ENCODE assay signal across 15 cellular contexts in the genomic region with DNA sequence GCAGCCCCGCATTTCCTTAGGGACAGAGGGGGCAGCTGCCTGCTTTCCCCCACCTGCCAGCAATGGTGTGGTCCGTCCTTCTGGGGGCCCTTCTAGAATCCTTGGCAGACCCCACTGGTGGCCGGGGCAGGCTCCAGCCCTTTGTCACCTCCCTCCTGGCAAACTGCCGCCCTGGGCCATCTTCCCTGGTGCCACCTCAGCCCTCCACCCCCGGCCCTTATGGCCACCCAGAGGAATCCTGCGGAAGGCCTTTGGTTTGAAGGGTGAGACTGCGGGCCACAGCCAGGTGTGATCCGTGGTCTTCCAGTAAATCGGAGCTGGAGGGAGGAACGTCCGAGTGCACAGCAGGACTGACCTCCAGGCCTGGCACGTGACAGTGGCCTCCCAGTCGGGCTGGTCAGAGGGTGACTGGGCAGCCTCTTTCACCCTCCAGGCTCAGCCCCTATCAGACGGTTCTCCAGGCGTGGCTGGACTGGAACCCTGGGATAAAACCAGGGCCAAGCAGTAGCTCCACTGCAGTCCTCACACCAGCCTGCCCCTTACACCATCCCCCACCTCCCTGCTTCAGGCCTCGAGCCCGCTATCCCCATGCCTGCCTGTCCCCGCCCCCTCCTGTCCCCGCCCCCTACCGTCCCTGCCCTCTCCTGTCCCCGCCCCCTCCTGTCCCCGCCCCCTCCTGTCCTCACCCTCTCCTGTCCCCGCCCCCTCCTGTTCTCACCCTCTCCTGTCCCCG. TPM values are rescaled to one million over a fixed set of nuclear protein-coding genes. Genes with fewer than 3 reads are reported as not detected.
DNase-seq lines count a peak whose midpoint lies in the region; ATAC-seq, FAIRE-seq and TF ChIP-seq lines count a peak whose summit lies in the region.
"Had no signal": no experiment of that assay in that cellular context is flagged by ENCODE, and none has a peak within 500 bp of the region (broad histone marks: within the 10 kb centered on the region; RNA-seq: fewer than 3 reads in every experiment).

No MANE protein-coding gene starts in this region.

- BruUV-seq in HepG2 (replicated peaks; lab: Mats Ljungman, UMichigan) = no TSS peak

- DNase-seq in NCI-H2029 (lab: John Stamatoyannopoulos, UW) = peak; percentile 24
- DNase-seq in NCI-H2029 treated with DMSO at 0.1 percent for 48 hours (lab: John Stamatoyannopoulos, UW) = no peak
- peak; percentile 37 for DNase-seq in H54 (ENCODE audit: insufficient read length, low spot score)
- peak in 6 of 7 donors; percentile 64 to 79 (median 70) for DNase-seq in adrenal gland
- no peak for DNase-seq in HepG2 (ENCODE audit: low spot score)
- no peak for DNase-seq in lower leg skin (ENCODE audit: low spot score in 2 of 2)
- DNase-seq: activated CD4-positive, alpha-beta memory T cell treated with anti-CD3 and anti-CD28 coated beads for 36 hours; DMS 273 treated with DMSO at 0.1 percent for 48 hours; NCI-H187 treated with DMSO at 0.1 percent for 48 hours; transverse colon had no signal

- WGBS in adrenal gland, 4 donors = 45 to 62% (median 56%) methylated on average over 11 to 24 of the region's 24 CpGs
- 84% methylated on average over 20 of the region's 24 CpGs for WGBS in HepG2 (ENCODE audit: low lambda C conversion rate)
- 84 to 86% methylated on average over 20 to 24 of the region's 24 CpGs for WGBS in lower leg skin, 2 donors

- H3K27me3 ChIP-seq in adrenal gland (no peaks in the 10 kb centered on the region), HepG2 (ENCODE audit: control insufficient read depth in 1 of 2, insufficient read depth in 2 of 2, low read length in 2 of 2) (no peaks in the 10 kb centered on the region)
- H3K27me3 ChIP-seq: cardiac muscle cell, pancreas, transverse colon had no signal

- CTCF ChIA-PET in HepG2 (lab: Yijun Ruan, JAX; ENCODE audit: low intra/inter-chr PET ratio, low total read pairs) = no interaction called here

- H3K4me3 ChIP-seq in adrenal gland (no peak overlapping the region), HepG2 (replicated peaks in 1 of 3; ENCODE audit: insufficient read depth in 1 of 3, low read depth in 2 of 3, low read length in 3 of 3) (no peak overlapping the region), lower leg skin (ENCODE audit: low read depth, poor library complexity, severe bottlenecking) (no peak overlapping the region)
- H3K4me3 ChIP-seq: cardiac muscle cell, pancreas, transverse colon had no signal

- peak overlapping the region; percentile 5; the same call in 1 of the 2 replicates for H3K9ac ChIP-seq in HepG2 (ENCODE audit: insufficient read depth, low read depth, low read length)
- H3K9ac ChIP-seq: KMS-11 had no signal

- peaks cover 87% of the 10 kb centered on the region for H4K20me1 ChIP-seq in HepG2 (ENCODE audit: insufficient read depth, low read length)

- H2AFZ ChIP-seq in HepG2 (ENCODE audit: low read length) = no peak overlapping the region

- POLR2A ChIA-PET in HepG2 (lab: Yijun Ruan, JAX) = no interaction called here

- H3K4me2 ChIP-seq in HepG2 (ENCODE audit: low read depth, low read length) = no peak overlapping the region
- H3K4me2 ChIP-seq: KMS-11 had no signal

- TF ChIP-seq EP300 in HepG2 (IDR thresholded peaks at IDR 0.05; ENCODE audit: low read depth in 2 of 2, low read length in 2 of 2) = no peak
- no peak for TF ChIP-seq EP300 in HepG2 (CRISPR knock-in tag; IDR thresholded peaks at IDR 0.05; ENCODE audit: borderline replicate concordance)

- peaks cover 81% of the 10 kb centered on the region for H3K79me2 ChIP-seq in HepG2 (ENCODE audit: insufficient read depth, low read length)

- FAIRE-seq in H54 (lab: Jason Lieb, UNC) = no peak
- no peak for FAIRE-seq in HepG2 (lab: Jason Lieb, UNC)
- FAIRE-seq: pancreas had no signal

- no peak for TF ChIP-seq CTCF in adrenal gland (IDR thresholded peaks at IDR 0.05)
- no peak for TF ChIP-seq CTCF in HepG2 (CRISPR knock-in tag; IDR thresholded peaks at IDR 0.05)
- TF ChIP-seq CTCF in lower leg skin (IDR thresholded peaks at IDR 0.05) = no peak

- no peak for TF ChIP-seq RAD21 in HepG2 (CRISPR knock-in tag; IDR thresholded peaks at IDR 0.05)

- H3K36me3 ChIP-seq in adrenal gland (replicated peaks in 1 of 2) = no peaks in the 10 kb centered on the region
- peaks cover 0 to 2% of the 10 kb centered on the region in 2 experiments; a peak in 1 of 5 replicates for H3K36me3 ChIP-seq in HepG2 (replicated peaks in 1 of 2; ENCODE audit: control insufficient read depth in 1 of 2, insufficient read depth in 2 of 2, low read length in 2 of 2)
- H3K36me3 ChIP-seq: cardiac muscle cell, pancreas, transverse colon had no signal

- H3K27ac ChIP-seq in adrenal gland = peak overlapping the region in 2 of 5 donors; percentile 31 to 78
- H3K27ac ChIP-seq in HepG2 (ENCODE audit: extremely low read length, insufficient read depth, low read length) = no peak overlapping the region
- H3K27ac ChIP-seq: KMS-11, transverse colon had no signal

- H3K4me1 ChIP-seq in adrenal gland (replicated peaks in 1 of 2) = peaks cover 47 to 84% of the 10 kb centered on the region in 2 donors
- peaks cover 32% of the 10 kb centered on the region for H3K4me1 ChIP-seq in HepG2 (ENCODE audit: insufficient read depth, low read length)

- ATAC-seq in HepG2 = peak; percentile 8
- ATAC-seq in GM21528 (IDR thresholded peaks at IDR 0.05; ENCODE audit: low FRiP score, unreplicated experiment) = no peak
- no peak for ATAC-seq in GM19324 (IDR thresholded peaks at IDR 0.05; ENCODE audit: low FRiP score, unreplicated experiment)

- intact Hi-C loops in adrenal gland (cut with DNase I) (no loop called here), HepG2 (cut with micrococcal nuclease; ENCODE audit: unreplicated experiment) (no loop called here), lower leg skin (cut with DNase I; ENCODE audit: low total_unique reads) (no loop called here)

- TF ChIP-seq POLR2A in H54 (IDR thresholded peaks at IDR 0.05; ENCODE audit: low read depth, low read length) = no peak
- TF ChIP-seq POLR2A in adrenal gland (IDR thresholded peaks at IDR 0.05) = no peak
- TF ChIP-seq POLR2A in HepG2 (IDR thresholded peaks at IDR 0.05; ENCODE audit: insufficient read depth in 1 of 2, low read depth in 2 of 2, low read length in 2 of 2) = no peak
- no peak for TF ChIP-seq POLR2A in lower leg skin (IDR thresholded peaks at IDR 0.05)

- H3K9me3 ChIP-seq in adrenal gland (replicated peaks in 1 of 3) = no peaks in the 10 kb centered on the region
- no peaks in the 10 kb centered on the region for H3K9me3 ChIP-seq in HepG2 (ENCODE audit: low read length)
- H3K9me3 ChIP-seq: pancreas, transverse colon had no signal

- in situ Hi-C loops in HepG2 (cut with HindIII; ENCODE audit: extremely low pct_ligation_motif_present, low pct_unique_long_range_greater_than_20kb) = no loop called here

TF ChIP-seq in HepG2, 621 proteins besides CTCF, POLR2A, EP300 and RAD21:
- TF ChIP-seq AGO2 (optimal IDR thresholded peaks at IDR 0.05; ENCODE audit: low read depth, low read length) (no peak), CBX1 (IDR thresholded peaks at IDR 0.05; ENCODE audit: low read depth) (no peak)
- TF ChIP-seq, protein P1, sequence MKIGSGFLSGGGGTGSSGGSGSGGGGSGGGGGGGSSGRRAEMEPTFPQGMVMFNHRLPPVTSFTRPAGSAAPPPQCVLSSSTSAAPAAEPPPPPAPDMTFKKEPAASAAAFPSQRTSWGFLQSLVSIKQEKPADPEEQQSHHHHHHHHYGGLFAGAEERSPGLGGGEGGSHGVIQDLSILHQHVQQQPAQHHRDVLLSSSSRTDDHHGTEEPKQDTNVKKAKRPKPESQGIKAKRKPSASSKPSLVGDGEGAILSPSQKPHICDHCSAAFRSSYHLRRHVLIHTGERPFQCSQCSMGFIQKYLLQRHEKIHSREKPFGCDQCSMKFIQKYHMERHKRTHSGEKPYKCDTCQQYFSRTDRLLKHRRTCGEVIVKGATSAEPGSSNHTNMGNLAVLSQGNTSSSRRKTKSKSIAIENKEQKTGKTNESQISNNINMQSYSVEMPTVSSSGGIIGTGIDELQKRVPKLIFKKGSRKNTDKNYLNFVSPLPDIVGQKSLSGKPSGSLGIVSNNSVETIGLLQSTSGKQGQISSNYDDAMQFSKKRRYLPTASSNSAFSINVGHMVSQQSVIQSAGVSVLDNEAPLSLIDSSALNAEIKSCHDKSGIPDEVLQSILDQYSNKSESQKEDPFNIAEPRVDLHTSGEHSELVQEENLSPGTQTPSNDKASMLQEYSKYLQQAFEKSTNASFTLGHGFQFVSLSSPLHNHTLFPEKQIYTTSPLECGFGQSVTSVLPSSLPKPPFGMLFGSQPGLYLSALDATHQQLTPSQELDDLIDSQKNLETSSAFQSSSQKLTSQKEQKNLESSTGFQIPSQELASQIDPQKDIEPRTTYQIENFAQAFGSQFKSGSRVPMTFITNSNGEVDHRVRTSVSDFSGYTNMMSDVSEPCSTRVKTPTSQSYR (CRISPR knock-in tag; IDR thresholded peaks at IDR 0.05; ENCODE audit: borderline replicate concordance) = 0 out of 2 replicates have a peak, but pooled peaks have one; percentile 14

RNA-seq across cellular contexts. Expression of gene FBRSL1, which starts 12.4 kb away (rescaled TPM):
- total RNA-seq in adrenal gland = 10 to 100 TPM; 12.5 to 63.8 (median 26.9) TPM
- 10 to 100 TPM; 10.9 to 62.3 (median 41.9) TPM for polyA plus RNA-seq in adrenal gland
- total RNA-seq in HepG2 (2016; rRNA removed; fragmentation: Illumina TruSeq; extraction: Trizol) = 3.7 and 7.9 TPM in 2 replicates
- 2.7 and 3.6 TPM in 2 replicates for total RNA-seq in HepG2 (2016; cell fraction: cytosol; rRNA removed; fragmentation: Illumina TruSeq; extraction: Trizol; ENCODE audit: low read depth)
- 5.4 and 6.9 TPM in 2 replicates for total RNA-seq in HepG2 (2016; cell fraction: insoluble cytoplasmic fraction; rRNA removed; fragmentation: Illumina TruSeq; extraction: Trizol)
- 7.0 and 9.3 TPM in 2 replicates for total RNA-seq in HepG2 (2016; cell fraction: membrane; rRNA removed; fragmentation: Illumina TruSeq; extraction: Trizol)
- total RNA-seq in HepG2 (2016; cell fraction: nucleus; rRNA removed; fragmentation: Illumina TruSeq; extraction: Trizol) = 10.9 and 11.0 TPM in 2 replicates
- 3.6 and 4.9 TPM in 2 replicates for polyA plus RNA-seq in HepG2 (2011; rRNA removed)
- polyA plus RNA-seq in HepG2 (2011; cell fraction: cytosol; rRNA removed) = 3.0 and 6.0 TPM in 2 replicates
- polyA plus RNA-seq in HepG2 (2011; cell fraction: nucleus; rRNA removed) = 50.9 and 76.3 TPM in 2 replicates
- 25.5 and 31.0 TPM in 2 replicates for polyA plus RNA-seq in HepG2 (2012)
- 5.9 and 6.4 TPM in 2 replicates for polyA plus RNA-seq in HepG2 (2016; cell fraction: cytosol; fragmentation: Illumina TruSeq; extraction: Trizol; ENCODE audit: low read depth)
- polyA plus RNA-seq in HepG2 (2016; cell fraction: insoluble cytoplasmic fraction; fragmentation: Illumina TruSeq; extraction: Trizol; ENCODE audit: low read depth) = 20.0 and 28.2 TPM in 2 replicates
- polyA plus RNA-seq in HepG2 (2016; cell fraction: membrane; fragmentation: Illumina TruSeq; extraction: Trizol; ENCODE audit: low read depth) = 20.5 and 23.8 TPM in 2 replicates
- 64.1 and 69.3 TPM in 2 replicates for polyA plus RNA-seq in HepG2 (2016; cell fraction: nucleus; fragmentation: Illumina TruSeq; extraction: Trizol; ENCODE audit: insufficient read depth, low read depth)
- polyA minus RNA-seq in HepG2 (2011; rRNA and poly(A)+ RNA removed; ENCODE audit: low replicate concordance) = 3.8 and 7.6 TPM in 2 replicates
- 17.3 and 28.7 TPM in 2 replicates for polyA minus RNA-seq in HepG2 (2011; cell fraction: cytosol; rRNA and poly(A)+ RNA removed)
- polyA minus RNA-seq in HepG2 (2011; cell fraction: nucleus; rRNA and poly(A)+ RNA removed) = 8.5 and 11.2 TPM in 2 replicates
- 100 to 1,000 TPM in 1 of 4 donors, 10 to 100 TPM in 3; 15.5 to 250 (median 19.6) TPM for total RNA-seq in lower leg skin

Comparison
In these comparisons a context has a peak if more than half of its experiments do, and no peak if none do; other contexts are left out.
1. DNase-seq: peak in NCI-H2029 (single experiment), H54 (single experiment) and adrenal gland (6 of 7); none in NCI-H2029 treated with DMSO at 0.1 percent for 48 hours (single experiment), HepG2 (single experiment) and lower leg skin (0 of 2).